Comparison of ENCODE assay signal across 17 cellular contexts in the genomic region with DNA sequence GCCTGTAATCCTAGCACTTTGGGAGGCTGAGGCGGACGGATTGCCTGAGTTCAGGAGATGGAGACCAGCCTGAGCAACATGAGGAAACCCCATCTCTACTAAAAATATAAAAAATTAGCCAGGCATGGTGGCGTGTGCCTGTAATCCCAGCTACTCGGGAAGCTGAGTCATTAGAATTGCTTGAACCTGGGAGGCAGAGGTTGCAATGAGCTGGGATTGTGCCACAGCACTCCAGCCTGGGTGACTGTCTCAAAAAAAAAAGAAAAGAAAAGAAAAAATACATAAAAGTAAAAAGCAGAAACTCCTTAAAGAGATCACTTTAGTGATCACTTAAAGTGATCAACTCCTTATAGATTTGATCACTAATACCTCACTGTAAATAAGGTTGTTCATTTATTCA.
"Had no signal": no experiment of that assay in that cellular context is flagged by ENCODE, and none has a peak within 500 bp of the region (broad histone marks: within the 10 kb centered on the region; RNA-seq: fewer than 3 reads in every experiment).

No MANE protein-coding gene starts in this region.

- DNase-seq: activated CD4-positive, alpha-beta T cell treated with anti-CD3 and anti-CD28 coated beads, Interleukin-2, amount 10 ng/mL, durations not matched to agents 7 days and 5 days; activated CD8-positive, alpha-beta T cell treated with anti-CD3 and anti-CD28 coated beads, Interleukin-2, amount 10 ng/mL, durations not matched to agents 7 days and 5 days; activated naive CD4-positive, alpha-beta T cell treated with Interleukin-2 at 50 U/mL for 16 hours; activated naive CD8-positive, alpha-beta T cell treated with anti-CD3 and anti-CD28 coated beads, Interleukin-2, amount 50 U/mL, for 24 hours; activated T-cell treated with anti-CD3 and anti-CD28 coated beads, Interleukin-2, amount 50 U/mL, for 24 hours; dermis blood vessel endothelial cell; immature natural killer cell; mesendoderm; naive thymus-derived CD4-positive, alpha-beta T cell; stimulated activated CD4-positive, alpha-beta T cell treated with anti-CD3 and anti-CD28 coated beads, Interleukin-12 subunit alpha, Interleukin-12 subunit beta, amount 100 ng/mL, for 4 hours; stimulated activated CD4-positive, alpha-beta T cell treated with anti-CD3 and anti-CD28 coated beads, Interleukin-1b, Interleukin-23, amount 100 ng/mL, for 48 hours; stimulated activated CD8-positive, alpha-beta memory T cell treated with anti-CD3 and anti-CD28 coated beads, Interleukin-4, amount 100 ng/mL, for 48 hours; stimulated activated naive CD4-positive, alpha-beta T cell treated with Interleukin-2 at 50 U/mL for 16 hours; tibial artery had no signal

- H3K4me3 ChIP-seq: neural progenitor cell, tibial artery had no signal

- H3K36me3 ChIP-seq: tibial artery had no signal

- H3K4me1 ChIP-seq: neural progenitor cell had no signal

- ATAC-seq: activated CD8-positive, alpha-beta T cell treated with anti-CD3 and anti-CD28 coated beads, Interleukin-2, amount 10 ng/mL, durations not matched to agents 7 days and 5 days; naive thymus-derived CD4-positive, alpha-beta T cell had no signal

- H3K9me3 Mint-ChIP-seq: activated CD4-positive, alpha-beta T cell treated with anti-CD3 and anti-CD28 coated beads, Interleukin-2, amount 10 ng/mL, durations not matched to agents 7 days and 5 days had no signal

- H3K27ac ChIP-seq: neural progenitor cell, tibial artery had no signal

- H3K27me3 Mint-ChIP-seq: activated CD4-positive, alpha-beta T cell treated with anti-CD3 and anti-CD28 coated beads, Interleukin-2, amount 10 ng/mL, durations not matched to agents 7 days and 5 days; activated naive CD8-positive, alpha-beta T cell treated with anti-CD3 and anti-CD28 coated beads, Interleukin-2, amount 50 U/mL, for 24 hours; activated T-cell treated with anti-CD3 and anti-CD28 coated beads, Interleukin-2, amount 50 U/mL, for 24 hours; naive thymus-derived CD4-positive, alpha-beta T cell; progenitor cell of endocrine pancreas had no signal

- H3K36me3 Mint-ChIP-seq: immature natural killer cell; naive thymus-derived CD4-positive, alpha-beta T cell had no signal

- H3K4me3 Mint-ChIP-seq: activated CD4-positive, alpha-beta T cell treated with anti-CD3 and anti-CD28 coated beads, Interleukin-2, amount 10 ng/mL, durations not matched to agents 7 days and 5 days; activated CD8-positive, alpha-beta T cell treated with anti-CD3 and anti-CD28 coated beads, Interleukin-2, amount 10 ng/mL, durations not matched to agents 7 days and 5 days; activated naive CD8-positive, alpha-beta T cell treated with anti-CD3 and anti-CD28 coated beads, Interleukin-2, amount 50 U/mL, for 24 hours; activated T-cell treated with anti-CD3 and anti-CD28 coated beads, Interleukin-2, amount 50 U/mL, for 24 hours; immature natural killer cell; naive thymus-derived CD4-positive, alpha-beta T cell; neural progenitor cell had no signal

- H3K4me1 Mint-ChIP-seq: activated CD4-positive, alpha-beta T cell treated with anti-CD3 and anti-CD28 coated beads, Interleukin-2, amount 10 ng/mL, durations not matched to agents 7 days and 5 days; activated naive CD8-positive, alpha-beta T cell treated with anti-CD3 and anti-CD28 coated beads, Interleukin-2, amount 50 U/mL, for 24 hours; immature natural killer cell; naive thymus-derived CD4-positive, alpha-beta T cell; neural progenitor cell had no signal

- H3K27me3 ChIP-seq: neural progenitor cell, tibial artery had no signal

- H3K27ac Mint-ChIP-seq: activated CD4-positive, alpha-beta T cell treated with anti-CD3 and anti-CD28 coated beads, Interleukin-2, amount 10 ng/mL, durations not matched to agents 7 days and 5 days; activated naive CD8-positive, alpha-beta T cell treated with anti-CD3 and anti-CD28 coated beads, Interleukin-2, amount 50 U/mL, for 24 hours; activated T-cell treated with anti-CD3 and anti-CD28 coated beads, Interleukin-2, amount 50 U/mL, for 24 hours; activated T-helper 2 cell treated with anti-CD3 and anti-CD28 coated beads, Interferon-gamma antibody, Interleukin-2, Interleukin-4, amounts not matched to agents 10 μg/mL and 5 μg/mL and 100 μg/mL, durations not matched to agents 14 hours and 24 hours and 36 hours had no signal

- H3K9me3 ChIP-seq: tibial artery had no signal
